ENCODE assay signal across 14 cellular contexts in genomic region chr4:72567036-72567435, GRCh38. TPM values are rescaled to one million over a fixed set of nuclear protein-coding genes. Genes with fewer than 3 reads are reported as not detected.
DNase-seq lines count a peak whose midpoint lies in the region; ATAC-seq, FAIRE-seq and TF ChIP-seq lines count a peak whose summit lies in the region.
"Had no signal": no experiment of that assay in that cellular context is flagged by ENCODE, and none has a peak within 500 bp of the region (broad histone marks: within the 10 kb centered on the region; RNA-seq: fewer than 3 reads in every experiment).

No MANE protein-coding gene starts in this region.

- peak overlapping the region in 1 of 2 donors; percentile 90 for H3K4me3 Mint-ChIP-seq in CD14-positive monocyte
- H3K4me3 Mint-ChIP-seq: stimulated activated memory B cell treated with anti-CD40 and anti-IgM and Interleukin-4, amounts not matched to agents 10 μg/mL and 1 μg/mL and 100 μg/mL, for 72 hours had no signal

- H3K4me3 ChIP-seq in SK-N-SH (ENCODE audit: low read depth in 2 of 2, low read length in 1 of 2) (peak overlapping the region; percentile 76 to 81; a peak in 1 of 4 replicates), K562 (peak overlapping the region; percentile 60), mesenchymal stem cell (ENCODE audit: insufficient read depth in 1 of 2, low read depth in 1 of 2, low read length in 2 of 2) (peak overlapping the region in 1 of 2 experiments; percentile 95), tibial artery (peak overlapping the region; percentile 63 to 78)

- in situ Hi-C loops in K562 (cut with MboI): no loop called here

- POLR2A ChIA-PET in SK-N-SH (lab: Yijun Ruan, JAX) (interaction anchor here (0.6 kb wide), 2 partner anchors 134 to 903 kb away, joined by 4 to 9 read pairs; no protein-coding TSS in a partner anchor), K562 (lab: Yijun Ruan, JAX) (interaction anchor here (0.7 to 1.4 kb wide), 5 partner anchors 10 to 690 kb away, joined by 3 to 7 read pairs (median 5); no protein-coding TSS in a partner anchor)

- TF ChIP-seq EP300 in SK-N-SH (IDR thresholded peaks at IDR 0.05; ENCODE audit: borderline replicate concordance in 1 of 2, low read depth in 1 of 2, low read length in 1 of 2) (no peak), K562 (IDR thresholded peaks at IDR 0.05; ENCODE audit: low read length) (no peak)

- H3K36me3 Mint-ChIP-seq in CD14-positive monocyte: peaks cover 3 to 7% of the 10 kb centered on the region in 2 donors
- H3K36me3 Mint-ChIP-seq: IgD-negative memory B cell; stimulated activated memory B cell treated with anti-CD40 and anti-IgM and Interleukin-4, amounts not matched to agents 10 μg/mL and 1 μg/mL and 100 μg/mL, for 72 hours had no signal

- H3K9ac ChIP-seq in SK-N-SH (no peak overlapping the region), K562 (ENCODE audit: insufficient read depth in 1 of 2, low read depth in 2 of 2, low read length in 2 of 2) (peak overlapping the region in 1 of 2 experiments; percentile 87; a peak in 2 of 4 replicates), mesenchymal stem cell (ENCODE audit: low read length) (peak overlapping the region; percentile 88)

- no peak overlapping the region for H3K23ac ChIP-seq in mesenchymal stem cell (ENCODE audit: low read length in 2 of 2)

- no TSS peak for BruUV-seq in K562 (replicated peaks; lab: Mats Ljungman, UMichigan)

- H3K79me1 ChIP-seq in mesenchymal stem cell (replicated peaks; ENCODE audit: low read length, poor library complexity, severe bottlenecking): peaks cover 1% of the 10 kb centered on the region

- H3K9me1 ChIP-seq in K562 (ENCODE audit: control insufficient read depth, insufficient read depth, low read length): peaks cover 4% of the 10 kb centered on the region

- TF ChIP-seq RAD21 in SK-N-SH (IDR thresholded peaks at IDR 0.05; ENCODE audit: low read length) (no peak), K562 (CRISPR knock-in tag; conservative IDR thresholded peaks at IDR 0.05 in 1 of 2, IDR thresholded peaks at IDR 0.05 in 1 of 2) (no peak)

- no peaks in the 10 kb centered on the region for H3K9me3 ChIP-seq in SK-N-SH
- H3K9me3 ChIP-seq in K562 (replicated peaks; ENCODE audit: control insufficient read depth, insufficient read depth, low read depth, low read length): no peaks in the 10 kb centered on the region
- H3K9me3 ChIP-seq in mesenchymal stem cell (ENCODE audit: control insufficient read depth, low read length): no peaks in the 10 kb centered on the region
- no peaks in the 10 kb centered on the region for H3K9me3 ChIP-seq in tibial artery

- ATAC-seq in SK-N-SH treated with all-trans-retinoic acid at 6 μM for 48 hours: no peak
- ATAC-seq in K562: no peak
- ATAC-seq in GM21367 (IDR thresholded peaks at IDR 0.05; ENCODE audit: unreplicated experiment): no peak
- ATAC-seq in GM19455 (IDR thresholded peaks at IDR 0.05; ENCODE audit: unreplicated experiment): no peak
- ATAC-seq: stimulated activated memory B cell treated with anti-CD40 and anti-IgM and Interleukin-4, amounts not matched to agents 10 μg/mL and 1 μg/mL and 100 μg/mL, for 72 hours had no signal

- H4K20me1 ChIP-seq in SK-N-SH (ENCODE audit: insufficient read depth) (no peaks in the 10 kb centered on the region), K562 (replicated peaks; ENCODE audit: control insufficient read depth, insufficient read depth, low read length) (no peaks in the 10 kb centered on the region)

- peaks cover 0 to 4% of the 10 kb centered on the region in 2 experiments; a peak in 2 of 4 replicates for H3K4me1 ChIP-seq in SK-N-SH (ENCODE audit: control insufficient read depth in 1 of 2, insufficient read depth in 2 of 2, low read depth in 1 of 2, low read length in 1 of 2)
- H3K4me1 ChIP-seq in K562 (replicated peaks in 1 of 2; ENCODE audit: control insufficient read depth in 2 of 2, insufficient read depth in 2 of 2, low read length in 2 of 2): peaks cover 14 to 38% of the 10 kb centered on the region in 2 experiments
- H3K4me1 ChIP-seq in mesenchymal stem cell (ENCODE audit: control insufficient read depth, insufficient read depth, low read depth, low read length): peaks cover 2% of the 10 kb centered on the region
- H3K4me1 ChIP-seq in tibial artery: peaks cover 0 to 14% (median 6%) of the 10 kb centered on the region in 4 donors

- peaks cover 28% of the 10 kb centered on the region for H3K4me1 Mint-ChIP-seq in CD14-positive monocyte

- no peak for TF ChIP-seq CTCF in SK-N-SH (IDR thresholded peaks at IDR 0.05)
- TF ChIP-seq CTCF in K562 (IDR thresholded peaks at IDR 0.05 in 2 of 3, conservative IDR thresholded peaks at IDR 0.05 in 1 of 3; ENCODE audit: insufficient read depth in 2 of 3, low read depth in 1 of 3, low read length in 3 of 3): no peak
- no peak for TF ChIP-seq CTCF in tibial artery (IDR thresholded peaks at IDR 0.05)
- TF ChIP-seq CTCF in CD14-positive monocyte (IDR thresholded peaks at IDR 0.05): no peak

- H3K27ac Mint-ChIP-seq in CD14-positive monocyte: no peak overlapping the region
- H3K27ac Mint-ChIP-seq: IgD-negative memory B cell; stimulated activated memory B cell treated with anti-CD40 and anti-IgM and Interleukin-4, amounts not matched to agents 10 μg/mL and 1 μg/mL and 100 μg/mL, for 72 hours; T-helper 1 cell treated with Interleukin-12 subunit alpha and Interleukin-12 subunit beta and Interleukin-4 antibody, amounts not matched to agents 30 μg/mL and 1 μg/mL, for 36 hours had no signal

- no peak for TF ChIP-seq POLR2A in K562 (conservative IDR thresholded peaks at IDR 0.05)

- H3K4ac ChIP-seq in mesenchymal stem cell (ENCODE audit: low read depth in 1 of 2, low read length in 2 of 2): no peak overlapping the region

- no peaks in the 10 kb centered on the region; the same call in 1 of the 2 replicates for H3K27me3 ChIP-seq in SK-N-SH (ENCODE audit: insufficient read depth)
- no peaks in the 10 kb centered on the region for H3K27me3 ChIP-seq in K562 (ENCODE audit: control insufficient read depth in 2 of 2, insufficient read depth in 2 of 2, low read length in 2 of 2)
- H3K27me3 ChIP-seq in mesenchymal stem cell (ENCODE audit: control insufficient read depth in 1 of 2, insufficient read depth in 1 of 2, low read length in 2 of 2): no peaks in the 10 kb centered on the region
- H3K27me3 ChIP-seq in tibial artery: no peaks in the 10 kb centered on the region

- peaks cover 0 to 16% (median 3%) of the 10 kb centered on the region in 7 donors for H3K9me3 Mint-ChIP-seq in CD14-positive monocyte
- H3K9me3 Mint-ChIP-seq: T-helper 1 cell treated with Interleukin-12 subunit alpha and Interleukin-12 subunit beta and Interleukin-4 antibody, amounts not matched to agents 30 μg/mL and 1 μg/mL, for 36 hours had no signal

- H2AFZ ChIP-seq in SK-N-SH (ENCODE audit: low read depth): no peak overlapping the region
- H2AFZ ChIP-seq in K562 (ENCODE audit: low read depth, low read length): peak overlapping the region; percentile 81; the same call in 1 of the 2 replicates
- no peak overlapping the region for H2AFZ ChIP-seq in mesenchymal stem cell (ENCODE audit: low read depth, low read length)

- no peaks in the 10 kb centered on the region for H3F3A ChIP-seq in SK-N-SH (replicated peaks; ENCODE audit: insufficient read depth)

- H3K4me2 ChIP-seq in SK-N-SH: peak overlapping the region; percentile 97; the same call in 1 of the 2 replicates
- peak overlapping the region; percentile 91 for H3K4me2 ChIP-seq in K562 (ENCODE audit: insufficient read depth, low read length)
- H3K4me2 ChIP-seq in mesenchymal stem cell (ENCODE audit: low read length, poor library complexity, severe bottlenecking): peak overlapping the region; percentile 92

- H2BK12ac ChIP-seq in mesenchymal stem cell (ENCODE audit: low read length in 2 of 2): no peak overlapping the region

- H2BK15ac ChIP-seq in mesenchymal stem cell (ENCODE audit: low read depth, poor library complexity, severe bottlenecking): no peak overlapping the region

- H2AK5ac ChIP-seq in mesenchymal stem cell (ENCODE audit: low read length, severe bottlenecking): no peak overlapping the region

- H4K91ac ChIP-seq in mesenchymal stem cell (ENCODE audit: low read length): no peak overlapping the region

- H3K36me3 ChIP-seq in SK-N-SH (replicated peaks in 1 of 2; ENCODE audit: control insufficient read depth in 1 of 2, insufficient read depth in 2 of 2, low read length in 1 of 2): no peaks in the 10 kb centered on the region
- H3K36me3 ChIP-seq in K562 (ENCODE audit: control insufficient read depth, insufficient read depth, low read length): peaks cover 23% of the 10 kb centered on the region
- H3K36me3 ChIP-seq in mesenchymal stem cell (ENCODE audit: control insufficient read depth in 1 of 2, insufficient read depth in 2 of 2, low read depth in 1 of 2, low read length in 2 of 2): no peaks in the 10 kb centered on the region
- no peaks in the 10 kb centered on the region for H3K36me3 ChIP-seq in tibial artery

- FAIRE-seq in K562 (lab: Jason Lieb, UNC): no peak
- FAIRE-seq: A204.1 had no signal

- peak overlapping the region in 1 of 2 experiments; percentile 83; a peak in 2 of 4 replicates for H3K27ac ChIP-seq in SK-N-SH (ENCODE audit: low read depth in 2 of 2, low read length in 1 of 2)
- peak overlapping the region; percentile 97 for H3K27ac ChIP-seq in K562 (ENCODE audit: extremely low read depth, low read depth, low read length)
- H3K27ac ChIP-seq in mesenchymal stem cell (ENCODE audit: low read length, poor library complexity, severe bottlenecking): peak overlapping the region; percentile 91
- peak overlapping the region in 1 of 2 donors; percentile 78 for H3K27ac ChIP-seq in tibial artery

- CTCF ChIA-PET in SK-N-SH (lab: Yijun Ruan, JAX) (interaction anchor here (0.8 to 2.3 kb wide), 10 partner anchors 9 to 241 kb away, joined by 3 to 10 read pairs (median 4); no protein-coding TSS in a partner anchor), K562 (lab: Yijun Ruan, JAX; ENCODE audit: low intra/inter-chr PET ratio) (no interaction called here)

- no peak overlapping the region for H2BK120ac ChIP-seq in mesenchymal stem cell (ENCODE audit: low read depth, low read length)

- DNase-seq in SK-N-SH (no peak), K562 (ENCODE audit: extremely low read depth in 1 of 4, low spot score in 3 of 4) (no peak), mesenchymal stem cell (no peak), tibial artery (no peak), CD14-positive monocyte (ENCODE audit: low spot score) (no peak)
- DNase-seq: NCI-H2029 had no signal

- H3K27me3 Mint-ChIP-seq in CD14-positive monocyte (ENCODE audit: low read depth in 3 of 3): peaks cover 33 to 42% (median 36%) of the 10 kb centered on the region in 3 donors

- H4K8ac ChIP-seq in mesenchymal stem cell (ENCODE audit: low read length): no peak overlapping the region

- no peak overlapping the region for H2BK5ac ChIP-seq in mesenchymal stem cell (ENCODE audit: low read depth, low read length, poor library complexity, severe bottlenecking)

- H3K14ac ChIP-seq in mesenchymal stem cell (ENCODE audit: low read length in 2 of 2): no peak overlapping the region

- intact Hi-C loops in K562 (cut with micrococcal nuclease) (loop anchor here (1.0 to 5.0 kb wide), 2 partner anchors 94 to 135 kb away; no protein-coding TSS in a partner anchor), tibial artery (cut with DNase I; ENCODE audit: low total_unique reads) (no loop called here), CD14-positive monocyte (cut with micrococcal nuclease) (no loop called here)

- H3K9me2 ChIP-seq in SK-N-SH: no peaks in the 10 kb centered on the region

- 94% methylated on average over 1 of the region's 1 CpG for WGBS in SK-N-SH (ENCODE audit: low lambda C conversion rate)
- 0% methylated on average over 1 of the region's 1 CpG for WGBS in K562 (ENCODE audit: insufficient coverage, low coverage, missing lambda C conversion rate)
- no CpG with 5 or more reads among the region's 1 CpG for WGBS in mesenchymal stem cell

- no peak overlapping the region for H3K18ac ChIP-seq in mesenchymal stem cell (ENCODE audit: low read depth in 1 of 2, low read length in 2 of 2)

- H3K79me2 ChIP-seq in SK-N-SH (ENCODE audit: insufficient read depth): no peaks in the 10 kb centered on the region
- peaks cover 55% of the 10 kb centered on the region for H3K79me2 ChIP-seq in K562 (ENCODE audit: control insufficient read depth, insufficient read depth, low read length)

RNA-seq across cellular contexts. Expression of gene ADAMTS3, which starts 2.0 kb away (rescaled TPM):
- 0.99 and 1.3 TPM in 2 replicates for polyA plus RNA-seq in SK-N-SH (2012; rRNA removed)
- 1.1 and 1.3 TPM in 2 replicates for polyA plus RNA-seq in SK-N-SH (2012; cell fraction: cytosol; rRNA removed)
- 1.2 and 1.6 TPM in 2 replicates for polyA plus RNA-seq in SK-N-SH (2012; cell fraction: nucleus; rRNA removed)
- total RNA-seq in K562 (2011; cell fraction: chromatin; rRNA removed; ENCODE audit: low replicate concordance): 40.0 and 55.6 TPM in 2 replicates
- 24.3 and 30.0 TPM in 2 replicates for total RNA-seq in K562 (2011; cell fraction: nucleolus; rRNA removed)
- 40.3 and 49.6 TPM in 2 replicates for total RNA-seq in K562 (2011; cell fraction: nucleoplasm; rRNA removed)
- 10.3 and 11.1 TPM in 2 replicates for total RNA-seq in K562 (2014; rRNA removed)
- 17.7 and 19.1 TPM in 2 replicates for total RNA-seq in K562 (2014; rRNA removed; fragmentation: Illumina TruSeq; extraction: Trizol)
- total RNA-seq in K562 (2015; rRNA removed; fragmentation: Illumina TruSeq; extraction: Trizol): 17.0 and 17.2 TPM in 2 replicates
- total RNA-seq in K562 (2021): 15.8 and 18.0 TPM in 2 replicates
- polyA plus RNA-seq in K562 (2011; rRNA removed): 11.2 and 14.4 TPM in 2 replicates
- 6.2 and 7.6 TPM in 2 replicates for polyA plus RNA-seq in K562 (2011; cell fraction: cytosol; rRNA removed)
- 24.0 and 32.4 TPM in 2 replicates for polyA plus RNA-seq in K562 (2011; cell fraction: nucleus; rRNA removed)
- 9.4 and 10.8 TPM in 2 replicates for polyA plus RNA-seq in K562 (2012)
- 12.0 and 12.1 TPM in 2 replicates for polyA plus RNA-seq in K562 (2014; fragmentation: Illumina TruSeq; extraction: Trizol)
- 1 to 10 TPM; 4.0 to 4.6 TPM for polyA plus RNA-seq in K562 (2014; fragmentation: Nextera tagmentation; extraction: Ambion mirVana)
- 8.0 and 9.3 TPM in 2 replicates for polyA plus RNA-seq in K562 (2014; rRNA removed)
- polyA minus RNA-seq in K562 (2011; rRNA and poly(A)+ RNA removed): 49.8 and 56.4 TPM in 2 replicates
- polyA minus RNA-seq in K562 (2011; cell fraction: cytosol; rRNA and poly(A)+ RNA removed): 12.0 and 18.0 TPM in 2 replicates
- 43.1 and 59.1 TPM in 2 replicates for polyA minus RNA-seq in K562 (2011; cell fraction: nucleus; rRNA and poly(A)+ RNA removed)
- 0.62 TPM for polyA plus RNA-seq in mesenchymal stem cell (2013, experiment 1 of 2)
- polyA plus RNA-seq in mesenchymal stem cell (2013, experiment 2 of 2): 0.73 TPM
- not detected for polyA plus RNA-seq in CD14-positive monocyte
- total RNA-seq: myocyte had no signal
- polyA plus RNA-seq: IgD-negative memory B cell had no signal
